ENCODE assay signal across 17 cellular contexts in genomic region chr9:6765396-6765795, GRCh38. TPM values are rescaled to one million over a fixed set of nuclear protein-coding genes. Genes with fewer than 3 reads are reported as not detected.
DNase-seq lines count a peak whose midpoint lies in the region; ATAC-seq, FAIRE-seq and TF ChIP-seq lines count a peak whose summit lies in the region.
"Had no signal": no experiment of that assay in that cellular context is flagged by ENCODE, and none has a peak within 500 bp of the region (broad histone marks: within the 10 kb centered on the region; RNA-seq: fewer than 3 reads in every experiment).

No MANE protein-coding gene starts in this region.

- peak overlapping the region; percentile 3 to 27 for H3K27ac Mint-ChIP-seq in activated naive CD4-positive, alpha-beta T cell treated with anti-CD3 and anti-CD28 coated beads, Interleukin-2, amount 50 U/mL, for 72 hours
- H3K27ac Mint-ChIP-seq in stimulated activated naive B cell treated with anti-CD40 and anti-IgM and Interleukin-4, amounts not matched to agents 10 μg/mL and 1 μg/mL and 100 μg/mL, for 72 hours, result peak overlapping the region; percentile 4

- WGBS in HUES64, result 36% methylated on average over 2 of the region's 3 CpGs
- 10% methylated on average over 3 of the region's 3 CpGs; no CpG with 5 or more reads in 1 of the 2 experiments for WGBS in H1 (ENCODE audit: extremely low coverage in 1 of 2, insufficient coverage in 1 of 2, insufficient read length in 1 of 2, insufficient replicate concordance in 2 of 2, low coverage in 1 of 2, low lambda C conversion rate in 2 of 2, missing lambda C conversion rate in 1 of 2), 2 experiments
- WGBS in stomach, 5 donors, result 82 to 91% (median 86%) methylated on average over 3 of the region's 3 CpGs

- H3K56ac ChIP-seq in H1 (replicated peaks; ENCODE audit: insufficient read length, low read depth, low read length), result no peak overlapping the region

- TF ChIP-seq POLR2A in H1 (IDR thresholded peaks at IDR 0.05; ENCODE audit: control extremely low read depth in 1 of 2, low read depth in 2 of 2, low read length in 2 of 2) (no peak), stomach (IDR thresholded peaks at IDR 0.05) (no peak)

- H3K4me3 ChIP-seq in HUES64 (ENCODE audit: low read length), result no peak overlapping the region; the same call in 1 of the 2 replicates
- H3K4me3 ChIP-seq in H1 (ENCODE audit: extremely low read depth in 1 of 4, insufficient read depth in 2 of 4, low read depth in 3 of 4, low read length in 4 of 4), result peak overlapping the region in 1 of 4 experiments; percentile 29; a peak in 1 of 8 replicates
- H3K4me3 ChIP-seq in stomach, result no peak overlapping the region

- TF ChIP-seq EP300 in H1 (IDR thresholded peaks at IDR 0.05; ENCODE audit: borderline replicate concordance in 1 of 2, low read depth in 2 of 2, low read length in 2 of 2) (no peak), stomach (IDR thresholded peaks at IDR 0.05) (no peak)

- POLR2A ChIA-PET in H1 (lab: Charles Lee; ENCODE audit: partially characterized antibody), result interaction anchor here (0.6 to 0.7 kb wide), 2 partner anchors 80 to 124 kb away, joined by 3 read pairs; no protein-coding TSS in a partner anchor

- no peak overlapping the region for H2AK5ac ChIP-seq in H1 (ENCODE audit: low read depth, low read length)

- H2BK5ac ChIP-seq in H1 (ENCODE audit: low read depth, low read length), result 0 out of 2 replicates have a peak overlapping the region, but pooled peaks have one; percentile 88

- peaks cover 45 to 84% of the 10 kb centered on the region in 2 donors for H3K4me1 Mint-ChIP-seq in stimulated activated naive B cell treated with anti-CD40 and anti-IgM and Interleukin-4, amounts not matched to agents 10 μg/mL and 1 μg/mL and 100 μg/mL, for 72 hours

- H3K79me1 ChIP-seq in H1 (ENCODE audit: low read depth, low read length), result peaks cover 6% of the 10 kb centered on the region

- no peak for ATAC-seq in activated naive CD4-positive, alpha-beta T cell treated with anti-CD3 and anti-CD28 coated beads, Interleukin-2, amount 50 U/mL, for 72 hours
- no peak for ATAC-seq in stimulated activated naive B cell treated with anti-CD40 and anti-IgM and Interleukin-4, amounts not matched to agents 10 μg/mL and 1 μg/mL and 100 μg/mL, for 72 hours (replicated peaks)

- H3K9ac ChIP-seq in HUES64 (ENCODE audit: low read depth, low read length) (no peak overlapping the region), H1 (replicated peaks in 1 of 4; ENCODE audit: extremely low read depth in 1 of 4, low read depth in 3 of 4, low read length in 3 of 4) (no peak overlapping the region)

- no peak overlapping the region for H3K23ac ChIP-seq in H1 (ENCODE audit: insufficient read length)

- H3K14ac ChIP-seq in H1 (ENCODE audit: insufficient read length), result no peak overlapping the region

- peak overlapping the region; percentile 43 for H2BK120ac ChIP-seq in H1 (replicated peaks; ENCODE audit: low read depth, low read length)

- no peak overlapping the region for H3K4me3 Mint-ChIP-seq in stimulated activated naive B cell treated with anti-CD40 and anti-IgM and Interleukin-4, amounts not matched to agents 10 μg/mL and 1 μg/mL and 100 μg/mL, for 72 hours

- H3K36me3 Mint-ChIP-seq in activated naive CD4-positive, alpha-beta T cell treated with anti-CD3 and anti-CD28 coated beads, Interleukin-2, amount 50 U/mL, for 72 hours, result peaks cover 0 to 9% of the 10 kb centered on the region in 2 donors
- peaks cover 11 to 16% of the 10 kb centered on the region in 2 donors for H3K36me3 Mint-ChIP-seq in stimulated activated naive B cell treated with anti-CD40 and anti-IgM and Interleukin-4, amounts not matched to agents 10 μg/mL and 1 μg/mL and 100 μg/mL, for 72 hours

- H4K91ac ChIP-seq in H1 (replicated peaks; ENCODE audit: insufficient read length, low read length), result no peak overlapping the region

- H2BK15ac ChIP-seq in H1 (ENCODE audit: low read length), result no peak overlapping the region

- no peak overlapping the region for H2BK12ac ChIP-seq in H1 (ENCODE audit: low read depth, low read length)

- intact Hi-C loops in stomach (cut with DNase I; ENCODE audit: low total_unique reads), result no loop called here

- H2AFZ ChIP-seq in H1 (ENCODE audit: low read length), result no peak overlapping the region

- H3K23me2 ChIP-seq in H1 (ENCODE audit: low read depth, low read length), result no peaks in the 10 kb centered on the region

- no peaks in the 10 kb centered on the region for H3K27me3 Mint-ChIP-seq in stimulated activated naive B cell treated with anti-CD40 and anti-IgM and Interleukin-4, amounts not matched to agents 10 μg/mL and 1 μg/mL and 100 μg/mL, for 72 hours

- TF ChIP-seq CTCF in H1 (IDR thresholded peaks at IDR 0.05; ENCODE audit: control extremely low read depth in 1 of 3, insufficient read depth in 1 of 3, low read depth in 1 of 3, low read length in 3 of 3) (no peak), stomach (IDR thresholded peaks at IDR 0.05) (no peak)

- H3K9me3 ChIP-seq in HUES64 (ENCODE audit: insufficient read depth, low read depth, low read length) (no peaks in the 10 kb centered on the region), H1 (ENCODE audit: insufficient read depth in 2 of 2, low read depth in 1 of 2, low read length in 1 of 2) (no peaks in the 10 kb centered on the region), stomach (no peaks in the 10 kb centered on the region)

- H3K4me1 ChIP-seq in HUES64 (ENCODE audit: insufficient read depth, low read length), result peaks cover 31% of the 10 kb centered on the region
- H3K4me1 ChIP-seq in H1 (replicated peaks in 1 of 4; ENCODE audit: control insufficient read depth in 3 of 4, insufficient read depth in 4 of 4, low read length in 3 of 4), result peaks cover 1 to 20% (median 10%) of the 10 kb centered on the region in 4 experiments; a peak in 5 of 7 replicates
- peaks cover 14 to 73% (median 42%) of the 10 kb centered on the region in 4 donors for H3K4me1 ChIP-seq in stomach

- no peak for TF ChIP-seq RAD21 in H1 (IDR thresholded peaks at IDR 0.05 in 1 of 2, conservative IDR thresholded peaks at IDR 0.05 in 1 of 2; ENCODE audit: low read depth in 2 of 2, low read length in 2 of 2)

- no peak for FAIRE-seq in H1 (lab: Jason Lieb, UNC)
- FAIRE-seq: A204.1, G401.6 had no signal

- H3K4me2 ChIP-seq in H1 (ENCODE audit: insufficient read depth in 1 of 2, low read depth in 2 of 2, low read length in 2 of 2), result peak overlapping the region; percentile 45 to 49; a peak in 3 of 4 replicates

- H3K27me3 ChIP-seq in HUES64 (ENCODE audit: insufficient read depth, low read length), result no peaks in the 10 kb centered on the region
- no peaks in the 10 kb centered on the region for H3K27me3 ChIP-seq in H1 (replicated peaks in 1 of 4; ENCODE audit: control insufficient read depth in 3 of 4, extremely low read depth in 1 of 4, insufficient read depth in 3 of 4, low read length in 3 of 4)
- H3K27me3 ChIP-seq in stomach, result no peaks in the 10 kb centered on the region

- DNase-seq in activated naive CD4-positive, alpha-beta T cell treated with anti-CD3 and anti-CD28 coated beads, Interleukin-2, amount 50 U/mL, for 72 hours (ENCODE audit: low spot score in 2 of 2), result no peak
- DNase-seq in activated naive CD4-positive, alpha-beta T cell treated with anti-CD3 and anti-CD28 coated beads, Interleukin-2, amount 50 U/mL, for 16 hours, result no peak
- DNase-seq in H1 (ENCODE audit: low read depth in 1 of 2, low spot score in 2 of 2) (no peak), DMS53 (lab: John Stamatoyannopoulos, UW) (no peak), stomach (no peak), NCI-H2081 (lab: John Stamatoyannopoulos, UW) (no peak)
- DNase-seq in stimulated activated naive B cell treated with anti-CD40 and anti-IgM and Interleukin-4, amounts not matched to agents 10 μg/mL and 1 μg/mL and 100 μg/mL, for 72 hours, result no peak
- DNase-seq: Calu3, DMS79 treated with DMSO at 0.1 percent for 48 hours, Kasumi-1, NCI-H1417 treated with DMSO at 0.1 percent for 48 hours, NCI-H2029, NCI-H510A treated with DMSO at 0.1 percent for 48 hours had no signal

- no peak overlapping the region for H3K18ac ChIP-seq in H1 (ENCODE audit: extremely low read depth, low read length)

- H3K4ac ChIP-seq in H1 (replicated peaks; ENCODE audit: insufficient read length, low read depth, low read length), result no peak overlapping the region

- peaks cover 7 to 94% of the 10 kb centered on the region in 2 experiments for H3K79me2 ChIP-seq in H1 (ENCODE audit: control insufficient read depth in 1 of 2, insufficient read depth in 2 of 2, low read length in 2 of 2)

- H4K8ac ChIP-seq in H1 (ENCODE audit: extremely low read depth, insufficient read depth, low read length), result no peak overlapping the region

- no peaks in the 10 kb centered on the region for H4K20me1 ChIP-seq in H1 (replicated peaks in 1 of 2; ENCODE audit: control insufficient read depth in 1 of 2, insufficient read depth in 2 of 2, low read length in 2 of 2)

- CTCF ChIA-PET in H1 (lab: Charles Lee; ENCODE audit: partially characterized antibody), result interaction anchor here (1.1 kb wide), 1 partner anchor 421 kb away, joined by 3 read pairs; no protein-coding TSS in a partner anchor

- peak overlapping the region; percentile 13; the same call in 1 of the 2 replicates for H3K27ac ChIP-seq in HUES64 (ENCODE audit: low read depth, low read length)
- H3K27ac ChIP-seq in H1 (ENCODE audit: low read depth, low read length), result no peak overlapping the region
- H3K27ac ChIP-seq in stomach, result peak overlapping the region in 1 of 5 donors; percentile 39
- H3K27ac ChIP-seq: C4-2B had no signal

- no peak overlapping the region for H4K5ac ChIP-seq in H1 (ENCODE audit: insufficient read length, low read depth, low read length)

- no peak overlapping the region for H2BK20ac ChIP-seq in H1 (ENCODE audit: low read length)

- peaks cover 0 to 6% of the 10 kb centered on the region in 2 donors for H3K9me3 Mint-ChIP-seq in activated naive CD4-positive, alpha-beta T cell treated with anti-CD3 and anti-CD28 coated beads, Interleukin-2, amount 50 U/mL, for 72 hours
- H3K9me3 Mint-ChIP-seq in stimulated activated naive B cell treated with anti-CD40 and anti-IgM and Interleukin-4, amounts not matched to agents 10 μg/mL and 1 μg/mL and 100 μg/mL, for 72 hours, result peaks cover 5 to 6% of the 10 kb centered on the region in 2 donors

- H3K36me3 ChIP-seq in HUES64 (ENCODE audit: insufficient read depth, low read length) (no peaks in the 10 kb centered on the region), H1 (ENCODE audit: control insufficient read depth in 2 of 4, insufficient read depth in 4 of 4, low read length in 3 of 4) (no peaks in the 10 kb centered on the region), stomach (no peaks in the 10 kb centered on the region)

RNA-seq across cellular contexts. Expression of gene KDM4C, which starts 7.6 kb away (rescaled TPM):
- total RNA-seq in activated naive CD4-positive, alpha-beta T cell treated with anti-CD3 and anti-CD28 coated beads, Interleukin-2, amount 50 U/mL, for 72 hours, result 10 to 100 TPM; 45.4 to 59.9 TPM
- polyA plus RNA-seq in HUES64 (2013, experiment 1 of 2), result 10.8 TPM
- polyA plus RNA-seq in HUES64 (2013, experiment 2 of 2), result 11.5 TPM
- total RNA-seq in H1 (2021; fragmentation: NEBNext Ultra II Directional; extraction: Animal tissue kit (Norgen Biotek cat#: 25700)), result 25.0 and 26.1 TPM in 2 replicates
- polyA plus RNA-seq in H1 (2011; rRNA removed) (13.0 and 13.2 TPM in 2 replicates), stomach (10 to 100 TPM in 1 of 3 donors, 1 to 10 TPM in 2; 6.7 to 13.0 (median 7.6) TPM)
- polyA plus RNA-seq in H1 (2011; cell fraction: cytosol; rRNA removed), result 19.2 TPM
- 30.3 TPM for polyA plus RNA-seq in H1 (2011; cell fraction: nucleus; rRNA removed)
- polyA plus RNA-seq in H1 (2012, experiment 1 of 2), result 17.0 to 20.3 TPM (median 19.7 TPM) in 4 replicates
- polyA plus RNA-seq in H1 (2012, experiment 2 of 2), result 1.2 TPM
- 11.8 TPM for polyA plus RNA-seq in H1 (2013, experiment 1 of 2)
- polyA plus RNA-seq in H1 (2013, experiment 2 of 2), result 9.9 TPM
- 85.8 and 95.2 TPM in 2 replicates for polyA minus RNA-seq in H1 (2011; rRNA and poly(A)+ RNA removed)
- polyA minus RNA-seq in H1 (2011; cell fraction: cytosol; rRNA and poly(A)+ RNA removed), result 24.4 TPM
- 198 TPM for polyA minus RNA-seq in H1 (2011; cell fraction: nucleus; rRNA and poly(A)+ RNA removed)
- 100 to 1,000 TPM in 2 of 5 donors, 10 to 100 TPM in 3; 77.6 to 129 (median 85.2) TPM for total RNA-seq in stomach
